In the genomic region with DNA sequence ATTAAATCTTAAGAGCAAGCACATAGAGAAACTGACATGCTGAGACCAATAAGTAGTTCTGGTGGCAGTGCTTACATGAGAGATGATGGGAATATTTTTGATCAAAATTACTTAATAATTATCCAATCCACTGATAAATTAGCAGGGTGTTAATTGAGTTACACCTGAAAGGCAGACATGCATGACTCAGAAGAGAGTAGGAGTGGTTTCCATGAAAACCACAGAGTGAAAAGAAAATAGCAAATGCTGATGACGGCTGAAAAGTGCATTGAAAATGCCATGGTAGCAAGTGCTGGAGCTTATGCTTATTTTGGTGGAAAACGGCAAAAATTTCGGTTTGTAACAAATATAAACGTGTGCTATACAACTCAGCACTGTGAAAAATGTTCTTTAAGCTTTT, we compare ENCODE assay signal across 25 cellular contexts.
"Had no signal": no experiment of that assay in that cellular context is flagged by ENCODE, and none has a peak within 500 bp of the region (broad histone marks: within the 10 kb centered on the region; RNA-seq: fewer than 3 reads in every experiment).

No MANE protein-coding gene starts in this region.

- H3K36me3 Mint-ChIP-seq: activated CD4-positive, alpha-beta memory T cell treated with anti-CD3 and anti-CD28 coated beads for 36 hours; activated naive CD8-positive, alpha-beta T cell treated with anti-CD3 and anti-CD28 coated beads for 36 hours; immature natural killer cell; stimulated activated effector memory CD8-positive, alpha-beta T cell treated with anti-CD3 and anti-CD28 coated beads, Interleukin-12 subunit alpha, Interleukin-12 subunit beta, amount 100 ng/mL, for 72 hours had no signal

- H3K27me3 ChIP-seq: colonic mucosa, dorsolateral prefrontal cortex, hepatocyte, right lobe of liver, testis, uterus had no signal

- H2AFZ ChIP-seq: hepatocyte, parathyroid adenoma had no signal

- H3K9me3 Mint-ChIP-seq: activated B cell treated with CpG ODN at 0.5 μM for 24 hours; activated CD4-positive, alpha-beta memory T cell treated with anti-CD3 and anti-CD28 coated beads for 36 hours; activated naive CD8-positive, alpha-beta T cell treated with anti-CD3 and anti-CD28 coated beads for 36 hours; activated T-helper 2 cell treated with anti-CD3 and anti-CD28 coated beads, Interferon-gamma antibody, Interleukin-2, Interleukin-4, amounts not matched to agents 10 μg/mL and 5 μg/mL and 100 μg/mL, durations not matched to agents 14 hours and 24 hours and 36 hours; effector memory CD8-positive, alpha-beta T cell had no signal

- H3K4me3 ChIP-seq: colonic mucosa, dorsolateral prefrontal cortex, hepatocyte, lower lobe of right lung, mucosa of descending colon, right lobe of liver, testis, uterus had no signal

- H3K27ac Mint-ChIP-seq: activated B cell treated with CpG ODN at 0.5 μM for 24 hours; activated CD4-positive, alpha-beta memory T cell treated with anti-CD3 and anti-CD28 coated beads for 36 hours; activated naive CD8-positive, alpha-beta T cell treated with anti-CD3 and anti-CD28 coated beads for 36 hours; activated T-helper 2 cell treated with anti-CD3 and anti-CD28 coated beads, Interferon-gamma antibody, Interleukin-2, Interleukin-4, amounts not matched to agents 10 μg/mL and 5 μg/mL and 100 μg/mL, durations not matched to agents 14 hours and 24 hours and 36 hours; effector memory CD8-positive, alpha-beta T cell; immature natural killer cell; stimulated activated effector memory CD8-positive, alpha-beta T cell treated with anti-CD3 and anti-CD28 coated beads, Interleukin-12 subunit alpha, Interleukin-12 subunit beta, amount 100 ng/mL, for 72 hours had no signal

- H3K27ac ChIP-seq: colonic mucosa, dorsolateral prefrontal cortex, hepatocyte, lower lobe of right lung, parathyroid adenoma, right lobe of liver, testis, uterus had no signal

- DNase-seq: activated B cell treated with CpG ODN at 0.5 μM for 24 hours; activated CD4-positive, alpha-beta memory T cell treated with anti-CD3 and anti-CD28 coated beads for 36 hours; activated CD4-positive, alpha-beta T cell treated with anti-CD3 and anti-CD28 coated beads for 4 hours; activated naive CD4-positive, alpha-beta T cell treated with Interleukin-2 at 50 U/mL for 16 hours; activated naive CD8-positive, alpha-beta T cell treated with anti-CD3 and anti-CD28 coated beads for 36 hours; colonic mucosa; dorsolateral prefrontal cortex; effector memory CD8-positive, alpha-beta T cell; glutamatergic neuron; immature natural killer cell; lower lobe of right lung; mesendoderm; mucosa of descending colon; right lobe of liver; small intestine; stimulated activated CD4-positive, alpha-beta T cell treated with anti-CD3 and anti-CD28 coated beads, Interleukin-2, amount 100 ng/mL, for 24 hours; testis; trophoblast cell; uterus had no signal

- H3K9ac ChIP-seq: parathyroid adenoma had no signal

- ATAC-seq: effector memory CD8-positive, alpha-beta T cell; esophagus mucosa; left lobe of liver; lower lobe of right lung; mucosa of descending colon; right lobe of liver; stimulated activated effector memory CD8-positive, alpha-beta T cell treated with anti-CD3 and anti-CD28 coated beads, Interleukin-12 subunit alpha, Interleukin-12 subunit beta, amount 100 ng/mL, for 72 hours had no signal

- H3K36me3 ChIP-seq: colonic mucosa, lower lobe of right lung, right lobe of liver, uterus had no signal

- H3K4me2 ChIP-seq: hepatocyte had no signal

- H3K4me1 ChIP-seq: colonic mucosa, lower lobe of right lung, parathyroid adenoma, right lobe of liver, uterus had no signal

- H3K4me3 Mint-ChIP-seq: activated B cell treated with CpG ODN at 0.5 μM for 24 hours; activated CD4-positive, alpha-beta memory T cell treated with anti-CD3 and anti-CD28 coated beads for 36 hours; activated naive CD8-positive, alpha-beta T cell treated with anti-CD3 and anti-CD28 coated beads for 36 hours; effector memory CD8-positive, alpha-beta T cell; immature natural killer cell; stimulated activated effector memory CD8-positive, alpha-beta T cell treated with anti-CD3 and anti-CD28 coated beads, Interleukin-12 subunit alpha, Interleukin-12 subunit beta, amount 100 ng/mL, for 72 hours had no signal

- H3K27me3 Mint-ChIP-seq: activated CD4-positive, alpha-beta memory T cell treated with anti-CD3 and anti-CD28 coated beads for 36 hours; effector memory CD8-positive, alpha-beta T cell had no signal

- H3K79me2 ChIP-seq: hepatocyte, parathyroid adenoma had no signal

- H3K4me1 Mint-ChIP-seq: activated B cell treated with CpG ODN at 0.5 μM for 24 hours; immature natural killer cell; stimulated activated effector memory CD8-positive, alpha-beta T cell treated with anti-CD3 and anti-CD28 coated beads, Interleukin-12 subunit alpha, Interleukin-12 subunit beta, amount 100 ng/mL, for 72 hours had no signal

- H3K9me3 ChIP-seq: colonic mucosa, lower lobe of right lung, mucosa of descending colon, right lobe of liver, testis, uterus had no signal
